ENCODE assay signal across 1 cellular context in genomic region chr15:64355559-64356442, GRCh38.
TF ChIP-seq lines count a peak whose summit lies in the region.

Gene CSNK1G1, minus strand, starts transcription at chr15:64356173. Its CDS starts 55,674 bp downstream, at chr15:64300499.

TF ChIP-seq in HepG2, 621 proteins besides CTCF, POLR2A, EP300 and RAD21 (continued from another document and continues in another):
- 0 out of 2 replicates have a peak, but pooled peaks have one; percentile 38 for TF ChIP-seq ZNF639 (CRISPR knock-in tag; conservative IDR thresholded peaks at IDR 0.05)
- peak; percentile 43; the same call in 1 of the 2 replicates for TF ChIP-seq ATF2 (CRISPR knock-in tag; IDR thresholded peaks at IDR 0.05)
- TF ChIP-seq THAP9 (CRISPR knock-in tag; IDR thresholded peaks at IDR 0.05; ENCODE audit: borderline replicate concordance), result 0 out of 2 replicates have a peak, but pooled peaks have one; percentile 24
- peak; percentile 58; the same call in 1 of the 2 replicates for TF ChIP-seq FOXK1 (CRISPR knock-in tag; IDR thresholded peaks at IDR 0.05; ENCODE audit: borderline replicate concordance, low read depth)
- TF ChIP-seq RFX3 (CRISPR knock-in tag; IDR thresholded peaks at IDR 0.05), result peak; percentile 96
- peak; percentile 21 for TF ChIP-seq HDAC2 (CRISPR knock-in tag; IDR thresholded peaks at IDR 0.05)
- TF ChIP-seq PAX8 (CRISPR knock-in tag; IDR thresholded peaks at IDR 0.05; ENCODE audit: borderline replicate concordance), result no peak
- peak; percentile 67; the same call in 1 of the 2 replicates for TF ChIP-seq ZNF280B (CRISPR knock-in tag; IDR thresholded peaks at IDR 0.05; ENCODE audit: borderline replicate concordance)
- TF ChIP-seq ASH2L (IDR thresholded peaks at IDR 0.05; ENCODE audit: insufficient read length, low read depth, low read length), result peak; percentile 70
- peak; percentile 56 for TF ChIP-seq YY1 (IDR thresholded peaks at IDR 0.05; ENCODE audit: insufficient read depth, insufficient replicate concordance, low read depth, low read length)
- no peak for TF ChIP-seq REXO4 (CRISPR knock-in tag; IDR thresholded peaks at IDR 0.05; ENCODE audit: borderline replicate concordance)
- TF ChIP-seq TOPORS (CRISPR knock-in tag; IDR thresholded peaks at IDR 0.05), result 0 out of 2 replicates have a peak, but pooled peaks have one; percentile 38
- 0 out of 2 replicates have a peak, but pooled peaks have one; percentile 66 for TF ChIP-seq ZNF124 (CRISPR knock-in tag; IDR thresholded peaks at IDR 0.05)
- TF ChIP-seq SAP130 (CRISPR knock-in tag; IDR thresholded peaks at IDR 0.05; ENCODE audit: low read depth), result peak; percentile 98
- TF ChIP-seq ZNF280D (CRISPR knock-in tag; IDR thresholded peaks at IDR 0.05), result 0 out of 2 replicates have a peak, but pooled peaks have one; percentile 37
- TF ChIP-seq HMGXB4 (CRISPR knock-in tag; IDR thresholded peaks at IDR 0.05; ENCODE audit: borderline replicate concordance in 1 of 2, low read depth in 1 of 2), result peak in 1 of 2 experiments; percentile 43; a peak in 1 of 4 replicates
- peak; percentile 9; the same call in 1 of the 2 replicates for TF ChIP-seq ZNF501 (CRISPR knock-in tag; IDR thresholded peaks at IDR 0.05)
- peak; percentile 30; the same call in 1 of the 2 replicates for TF ChIP-seq FOXK2 (IDR thresholded peaks at IDR 0.05)
- TF ChIP-seq IKZF5 (CRISPR knock-in tag; IDR thresholded peaks at IDR 0.05), result 0 out of 2 replicates have a peak, but pooled peaks have one; percentile 70
- no peak for TF ChIP-seq ZNF3 (CRISPR knock-in tag; IDR thresholded peaks at IDR 0.05)
- no peak for TF ChIP-seq SRY (CRISPR knock-in tag; IDR thresholded peaks at IDR 0.05)
- TF ChIP-seq TFAP4 (IDR thresholded peaks at IDR 0.05; ENCODE audit: borderline replicate concordance, low read depth), result peak; percentile 55; the same call in 1 of the 2 replicates
- no peak for TF ChIP-seq ZNF782 (CRISPR knock-in tag; IDR thresholded peaks at IDR 0.05; ENCODE audit: borderline replicate concordance)
- TF ChIP-seq SP4 (CRISPR knock-in tag; IDR thresholded peaks at IDR 0.05), result peak; percentile 47; the same call in 1 of the 2 replicates
- TF ChIP-seq AHR (CRISPR knock-in tag; IDR thresholded peaks at IDR 0.05), result no peak
- TF ChIP-seq NR2F6 (IDR thresholded peaks at IDR 0.05), result no peak
- TF ChIP-seq NR2F6 (CRISPR knock-in tag; IDR thresholded peaks at IDR 0.05), result no peak
- TF ChIP-seq TAF1 (CRISPR knock-in tag; IDR thresholded peaks at IDR 0.05), result 0 out of 2 replicates have a peak, but pooled peaks have one; percentile 33
- no peak; the same call in 1 of the 2 replicates for TF ChIP-seq SAFB2 (CRISPR knock-in tag; IDR thresholded peaks at IDR 0.05; ENCODE audit: borderline replicate concordance, low read depth)
- TF ChIP-seq REL (CRISPR knock-in tag; conservative IDR thresholded peaks at IDR 0.05), result no peak
- peak; percentile 59; the same call in 1 of the 2 replicates for TF ChIP-seq THRA (CRISPR knock-in tag; IDR thresholded peaks at IDR 0.05; ENCODE audit: borderline replicate concordance)
- peak; percentile 93 for TF ChIP-seq MAZ (IDR thresholded peaks at IDR 0.05; ENCODE audit: borderline replicate concordance, low read depth, low read length)
- TF ChIP-seq MAZ (CRISPR knock-in tag; IDR thresholded peaks at IDR 0.05; ENCODE audit: low read depth), result peak; percentile 79; the same call in 1 of the 2 replicates
- TF ChIP-seq SIN3A (IDR thresholded peaks at IDR 0.05; ENCODE audit: borderline replicate concordance, low read depth, low read length), result peak; percentile 99
- TF ChIP-seq XRCC5 (optimal IDR thresholded peaks at IDR 0.05; ENCODE audit: low read length), result peak; percentile 17
- 0 out of 2 replicates have a peak, but pooled peaks have one; percentile 38 for TF ChIP-seq ZBTB7B (CRISPR knock-in tag; IDR thresholded peaks at IDR 0.05)
- TF ChIP-seq AGO1 (IDR thresholded peaks at IDR 0.05; ENCODE audit: low read depth, low read length, poor library complexity, severe bottlenecking), result peak; percentile 83
- peak; percentile 62; the same call in 1 of the 2 replicates for TF ChIP-seq KMT2A (CRISPR knock-in tag; IDR thresholded peaks at IDR 0.05)
- peak; percentile 49; the same call in 1 of the 2 replicates for TF ChIP-seq RBFOX2 (IDR thresholded peaks at IDR 0.05; ENCODE audit: low read depth, low read length)
- peak; percentile 86 for TF ChIP-seq GATAD1 (CRISPR knock-in tag; IDR thresholded peaks at IDR 0.05)
- TF ChIP-seq LRRFIP1 (CRISPR knock-in tag; conservative IDR thresholded peaks at IDR 0.05), result no peak
- TF ChIP-seq KLF6 (CRISPR knock-in tag; IDR thresholded peaks at IDR 0.05), result 0 out of 2 replicates have a peak, but pooled peaks have one; percentile 31
- no peak for TF ChIP-seq TBX3 (IDR thresholded peaks at IDR 0.05; ENCODE audit: borderline replicate concordance)
